16 cellular contexts compared by ENCODE assay signal in genomic region chr6:37897321-37897720, GRCh38.
DNase-seq lines count a peak whose midpoint lies in the region; ATAC-seq, FAIRE-seq and TF ChIP-seq lines count a peak whose summit lies in the region.
"Had no signal": no experiment of that assay in that cellular context is flagged by ENCODE, and none has a peak within 500 bp of the region (broad histone marks: within the 10 kb centered on the region; RNA-seq: fewer than 3 reads in every experiment).

No MANE protein-coding gene starts in this region.

- H3K79me1 ChIP-seq in mesendoderm (ENCODE audit: low read length): peaks cover 15% of the 10 kb centered on the region

- no peak overlapping the region for H3K56ac ChIP-seq in mesendoderm (ENCODE audit: low read length)

- ATAC-seq in GM21825 (IDR thresholded peaks at IDR 0.05; ENCODE audit: unreplicated experiment): no peak
- ATAC-seq in HG03354 (IDR thresholded peaks at IDR 0.05; ENCODE audit: poor library complexity, severe bottlenecking, unreplicated experiment): no peak
- ATAC-seq: left ventricle myocardium superior had no signal

- no peak overlapping the region for H2BK15ac ChIP-seq in mesendoderm (replicated peaks; ENCODE audit: low read depth)

- no peaks in the 10 kb centered on the region for H3K27me3 ChIP-seq in brain microvascular endothelial cell (replicated peaks)
- no peaks in the 10 kb centered on the region for H3K27me3 ChIP-seq in mesendoderm (ENCODE audit: insufficient read depth, low read length, poor library complexity)
- H3K27me3 ChIP-seq: BLaER1 treated with 17β-estradiol and CSF1 and Interleukin-3, amounts not matched to agents 10 nM and 100 nM had no signal

- H3K4ac ChIP-seq in mesendoderm (ENCODE audit: low read depth, low read length): no peak overlapping the region

- H3K27ac ChIP-seq in brain microvascular endothelial cell (no peak overlapping the region), mesendoderm (ENCODE audit: low read depth, low read length) (no peak overlapping the region)
- H3K27ac ChIP-seq: BLaER1 treated with 17β-estradiol and CSF1 and Interleukin-3, amounts not matched to agents 10 nM and 100 nM; HL-60 had no signal

- H3K18ac ChIP-seq in mesendoderm (ENCODE audit: low read length): no peak overlapping the region

- H3K4me2 ChIP-seq in mesendoderm (ENCODE audit: low read length): no peak overlapping the region
- H3K4me2 ChIP-seq: BLaER1 treated with 17β-estradiol and CSF1 and Interleukin-3, amounts not matched to agents 10 nM and 100 nM had no signal

- no CpG with 5 or more reads among the region's 5 CpGs for WGBS in mesendoderm (ENCODE audit: extremely low coverage, insufficient coverage, low lambda C conversion rate)

- H3K9ac ChIP-seq in mesendoderm (ENCODE audit: low read length): no peak overlapping the region
- H3K9ac ChIP-seq: BLaER1 treated with 17β-estradiol and CSF1 and Interleukin-3, amounts not matched to agents 10 nM and 100 nM had no signal

- FAIRE-seq in H54 (lab: Jason Lieb, UNC): peak; percentile 88
- FAIRE-seq: GM12892 had no signal

- no peak for TF ChIP-seq POLR2A in H54 (IDR thresholded peaks at IDR 0.05; ENCODE audit: low read depth, low read length)

- DNase-seq in H54 (ENCODE audit: insufficient read length, low spot score) (no peak), NCI-H2196 (lab: John Stamatoyannopoulos, UW; ENCODE audit: unreplicated experiment) (peak; percentile 51), brain microvascular endothelial cell (peak; percentile 52), mesendoderm (peak; percentile 79), ecto neural progenitor cell (ENCODE audit: low spot score) (no peak), CD1c-positive myeloid dendritic cell (ENCODE audit: extremely low spot score) (no peak)
- DNase-seq: left ventricle myocardium superior, naive B cell, NCI-H2029, NCI-H82, substantia nigra had no signal

- no peak overlapping the region for H3K4me3 ChIP-seq in brain microvascular endothelial cell (ENCODE audit: low read depth, low read length)
- H3K4me3 ChIP-seq in mesendoderm (ENCODE audit: low read length): no peak overlapping the region
- H3K4me3 ChIP-seq: BLaER1 treated with 17β-estradiol and CSF1 and Interleukin-3, amounts not matched to agents 10 nM and 100 nM had no signal

- no peak for TF ChIP-seq CTCF in brain microvascular endothelial cell (IDR thresholded peaks at IDR 0.05; ENCODE audit: low read depth, low read length, missing control alignments)

- H3K4me1 ChIP-seq in mesendoderm (ENCODE audit: control insufficient read depth, low read depth, low read length): peaks cover 5% of the 10 kb centered on the region

- H3K36me3 ChIP-seq in brain microvascular endothelial cell (replicated peaks): no peaks in the 10 kb centered on the region
- no peaks in the 10 kb centered on the region for H3K36me3 ChIP-seq in mesendoderm (ENCODE audit: control insufficient read depth, insufficient read depth, low read length)

- no peak overlapping the region for H2BK120ac ChIP-seq in mesendoderm (ENCODE audit: low read depth, low read length)

- H3K23ac ChIP-seq in mesendoderm (ENCODE audit: low read length): no peak overlapping the region

- H4K8ac ChIP-seq in mesendoderm (ENCODE audit: low read depth, low read length): no peak overlapping the region

- H2BK5ac ChIP-seq in mesendoderm (ENCODE audit: low read length): no peak overlapping the region

- H3K79me2 ChIP-seq in mesendoderm (ENCODE audit: control insufficient read depth, insufficient read depth, low read length): peaks cover 15% of the 10 kb centered on the region

- no peak overlapping the region for H2AK5ac ChIP-seq in mesendoderm (ENCODE audit: low read length)

- in situ Hi-C loops in brain microvascular endothelial cell (cut with HindIII; ENCODE audit: low pct_ligation_motif_present, low sequenced_read_pairs): no loop called here

- no peak overlapping the region for H4K5ac ChIP-seq in mesendoderm (ENCODE audit: low read length)

Comparison
In these comparisons a context has a peak if more than half of its experiments do, and no peak if none do; other contexts are left out.
1. DNase-seq: peak in NCI-H2196 (single experiment), brain microvascular endothelial cell (single experiment) and mesendoderm (single experiment); none in H54 (single experiment), ecto neural progenitor cell (single experiment) and CD1c-positive myeloid dendritic cell (single experiment).